8 cellular contexts compared by ENCODE assay signal in the genomic region with DNA sequence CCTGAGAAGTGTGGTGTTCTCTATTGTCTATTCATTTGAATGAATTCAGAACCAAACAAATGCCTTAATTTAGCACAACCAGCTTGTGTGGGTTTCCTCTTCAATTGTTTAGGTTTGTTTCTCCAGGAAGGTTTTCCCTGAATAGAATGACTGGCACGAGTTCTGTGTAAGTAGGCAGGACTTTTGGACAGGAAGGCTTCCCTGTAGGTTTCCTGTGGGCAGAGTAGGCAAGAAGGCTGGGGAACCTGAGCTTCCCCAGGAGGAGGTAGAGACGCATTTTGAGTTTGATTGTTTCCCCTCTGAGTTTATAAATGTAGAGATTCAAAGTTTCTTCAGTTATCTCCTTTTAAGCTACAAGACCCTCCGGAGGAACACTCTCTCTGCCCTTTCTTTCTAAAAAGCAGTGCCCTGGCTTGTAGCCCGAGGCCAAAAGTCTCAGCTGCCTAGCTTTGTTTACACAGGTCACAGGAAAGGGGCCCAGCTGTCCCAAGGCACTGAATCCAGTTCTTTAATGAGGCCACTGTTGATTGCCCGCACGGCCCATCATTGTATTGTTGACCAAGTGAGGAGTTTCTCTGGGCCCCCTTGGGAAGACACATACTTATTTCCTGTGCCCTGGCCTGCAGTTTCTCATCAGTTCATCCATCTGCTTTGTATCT.
DNase-seq lines count a peak whose midpoint lies in the region; ATAC-seq, FAIRE-seq and TF ChIP-seq lines count a peak whose summit lies in the region.

No MANE protein-coding gene starts in this region.

- H3K4me1 Mint-ChIP-seq in activated naive CD8-positive, alpha-beta T cell treated with anti-CD3 and anti-CD28 coated beads, Interleukin-2, amount 10 ng/mL, durations not matched to agents 7 days and 5 days, result peaks cover 10% of the 10 kb centered on the region
- H3K4me1 Mint-ChIP-seq in activated naive CD8-positive, alpha-beta T cell treated with anti-CD3 and anti-CD28 coated beads, Interleukin-2, amount 50 U/mL, for 24 hours, result peaks cover 6% of the 10 kb centered on the region
- H3K4me1 Mint-ChIP-seq in type B pancreatic cell (ENCODE audit: unreplicated experiment), result peaks cover 19% of the 10 kb centered on the region

- POLR2A ChIA-PET in activated naive CD8-positive, alpha-beta T cell treated with anti-CD3 and anti-CD28 coated beads, Interleukin-2, amount 10 ng/mL, durations not matched to agents 7 days and 5 days (lab: Charles Lee), result no interaction called here

- H3K9ac ChIP-seq in iPS-20b (ENCODE audit: low read depth, low read length), result peak overlapping the region; percentile 51; the same call in 1 of the 2 replicates

- H3K27me3 Mint-ChIP-seq in activated naive CD8-positive, alpha-beta T cell treated with anti-CD3 and anti-CD28 coated beads, Interleukin-2, amount 10 ng/mL, durations not matched to agents 7 days and 5 days, result no peaks in the 10 kb centered on the region
- no peaks in the 10 kb centered on the region for H3K27me3 Mint-ChIP-seq in activated naive CD8-positive, alpha-beta T cell treated with anti-CD3 and anti-CD28 coated beads, Interleukin-2, amount 50 U/mL, for 24 hours
- no peaks in the 10 kb centered on the region for H3K27me3 Mint-ChIP-seq in type B pancreatic cell

- H3K4me1 ChIP-seq in SJSA1 (replicated peaks) (peaks cover 49% of the 10 kb centered on the region), iPS-20b (ENCODE audit: insufficient read depth, low read length) (peaks cover 9% of the 10 kb centered on the region; the same call in 1 of the 2 replicates)

- no peak for DNase-seq in activated naive CD8-positive, alpha-beta T cell treated with anti-CD3 and anti-CD28 coated beads, Interleukin-2, amount 10 ng/mL, durations not matched to agents 7 days and 5 days
- DNase-seq in activated naive CD8-positive, alpha-beta T cell treated with anti-CD3 and anti-CD28 coated beads, Interleukin-2, amount 50 U/mL, for 24 hours, result no peak
- DNase-seq in SJSA1 (ENCODE audit: low read depth in 1 of 2, low spot score in 2 of 2), result peak; percentile 46 to 73
- no peak for DNase-seq in type B pancreatic cell (ENCODE audit: extremely low spot score, unreplicated experiment)
- no peak for DNase-seq in NOMO-1 (lab: John Stamatoyannopoulos, UW; ENCODE audit: unreplicated experiment in 2 of 2)
- no peak for DNase-seq in GM12891 (ENCODE audit: insufficient read length, low spot score)

- FAIRE-seq in GM12891 (lab: Jason Lieb, UNC), result no peak

- no peak for TF ChIP-seq CTCF in type B pancreatic cell (conservative IDR thresholded peaks at IDR 0.05)

- no peaks in the 10 kb centered on the region for H3K36me3 ChIP-seq in SJSA1
- no peaks in the 10 kb centered on the region for H3K36me3 ChIP-seq in iPS-20b (ENCODE audit: insufficient read depth, low read depth, low read length)

- H3K4me3 Mint-ChIP-seq in activated naive CD8-positive, alpha-beta T cell treated with anti-CD3 and anti-CD28 coated beads, Interleukin-2, amount 10 ng/mL, durations not matched to agents 7 days and 5 days, result peak overlapping the region; percentile 10
- H3K4me3 Mint-ChIP-seq in activated naive CD8-positive, alpha-beta T cell treated with anti-CD3 and anti-CD28 coated beads, Interleukin-2, amount 50 U/mL, for 24 hours, result no peak overlapping the region
- H3K4me3 Mint-ChIP-seq in type B pancreatic cell, result peak overlapping the region; percentile 6

- H3K36me3 Mint-ChIP-seq in activated naive CD8-positive, alpha-beta T cell treated with anti-CD3 and anti-CD28 coated beads, Interleukin-2, amount 10 ng/mL, durations not matched to agents 7 days and 5 days, result peaks cover 2% of the 10 kb centered on the region
- H3K36me3 Mint-ChIP-seq in activated naive CD8-positive, alpha-beta T cell treated with anti-CD3 and anti-CD28 coated beads, Interleukin-2, amount 50 U/mL, for 24 hours (ENCODE audit: low read depth), result no peaks in the 10 kb centered on the region
- H3K36me3 Mint-ChIP-seq in type B pancreatic cell, result no peaks in the 10 kb centered on the region

- no peak for ATAC-seq in activated naive CD8-positive, alpha-beta T cell treated with anti-CD3 and anti-CD28 coated beads, Interleukin-2, amount 10 ng/mL, durations not matched to agents 7 days and 5 days (ENCODE audit: low read depth)
- ATAC-seq in activated naive CD8-positive, alpha-beta T cell treated with anti-CD3 and anti-CD28 coated beads, Interleukin-2, amount 50 U/mL, for 24 hours, result no peak
- no peak for ATAC-seq in HG02588 (IDR thresholded peaks at IDR 0.05; ENCODE audit: unreplicated experiment)

- H3K9me3 Mint-ChIP-seq in activated naive CD8-positive, alpha-beta T cell treated with anti-CD3 and anti-CD28 coated beads, Interleukin-2, amount 10 ng/mL, durations not matched to agents 7 days and 5 days, result no peaks in the 10 kb centered on the region
- H3K9me3 Mint-ChIP-seq in activated naive CD8-positive, alpha-beta T cell treated with anti-CD3 and anti-CD28 coated beads, Interleukin-2, amount 50 U/mL, for 24 hours, result no peaks in the 10 kb centered on the region
- no peaks in the 10 kb centered on the region for H3K9me3 Mint-ChIP-seq in type B pancreatic cell

- H3K27ac ChIP-seq in SJSA1 (peak overlapping the region; percentile 64), iPS-20b (ENCODE audit: low read length) (peak overlapping the region; percentile 73)

- no peak for TF ChIP-seq POLR2A in GM12891 (IDR thresholded peaks at IDR 0.05; ENCODE audit: low read depth, low read length)

- H3K27ac Mint-ChIP-seq in activated naive CD8-positive, alpha-beta T cell treated with anti-CD3 and anti-CD28 coated beads, Interleukin-2, amount 10 ng/mL, durations not matched to agents 7 days and 5 days, result peak overlapping the region; percentile 10
- H3K27ac Mint-ChIP-seq in activated naive CD8-positive, alpha-beta T cell treated with anti-CD3 and anti-CD28 coated beads, Interleukin-2, amount 50 U/mL, for 24 hours, result no peak overlapping the region
- H3K27ac Mint-ChIP-seq in type B pancreatic cell, result peak overlapping the region; percentile 51

- H3K27me3 ChIP-seq in SJSA1 (replicated peaks) (no peaks in the 10 kb centered on the region), iPS-20b (ENCODE audit: insufficient read depth, low read length) (no peaks in the 10 kb centered on the region)

- no peak overlapping the region for H3K4me3 ChIP-seq in SJSA1
- no peak overlapping the region for H3K4me3 ChIP-seq in iPS-20b (ENCODE audit: low read length)

- H3K9me3 ChIP-seq in SJSA1 (replicated peaks) (no peaks in the 10 kb centered on the region), iPS-20b (ENCODE audit: insufficient read depth, low read depth, low read length) (no peaks in the 10 kb centered on the region)

TF ChIP-seq in GM12891, 5 proteins besides CTCF, POLR2A, EP300 and RAD21:
- TF ChIP-seq PAX5 (IDR thresholded peaks at IDR 0.05; ENCODE audit: insufficient read depth, low read length, severe bottlenecking), result no peak
- no peak for TF ChIP-seq TAF1 (IDR thresholded peaks at IDR 0.05; ENCODE audit: low read depth, low read length)
- TF ChIP-seq SPI1 (IDR thresholded peaks at IDR 0.05; ENCODE audit: low read depth, low read length), result no peak
- TF ChIP-seq POLR2AphosphoS5 (IDR thresholded peaks at IDR 0.05; ENCODE audit: low read depth, low read length), result no peak
- TF ChIP-seq POU2F2 (IDR thresholded peaks at IDR 0.05; ENCODE audit: low read depth, low read length), result no peak

Comparison
In these comparisons a context has a peak if more than half of its experiments do, and no peak if none do; other contexts are left out.
1. DNase-seq: peak in SJSA1 (2 of 2); none in activated naive CD8-positive, alpha-beta T cell treated with anti-CD3 and anti-CD28 coated beads, Interleukin-2, amount 10 ng/mL, durations not matched to agents 7 days and 5 days (single experiment), activated naive CD8-positive, alpha-beta T cell treated with anti-CD3 and anti-CD28 coated beads, Interleukin-2, amount 50 U/mL, for 24 hours (single experiment), type B pancreatic cell (single experiment), NOMO-1 (0 of 2) and GM12891 (single experiment).